8 cellular contexts compared by ENCODE assay signal in genomic region chr2:143284087-143284675, GRCh38.
DNase-seq lines count a peak whose midpoint lies in the region; ATAC-seq and TF ChIP-seq lines count a peak whose summit lies in the region.

No MANE protein-coding gene starts in this region.

- TF ChIP-seq CTCF in LNCaP clone FGC (IDR thresholded peaks at IDR 0.05; ENCODE audit: control insufficient read depth, extremely low read depth, insufficient read depth) = peak; percentile 84

- DNase-seq in activated CD4-positive, CD25-positive, alpha-beta regulatory T cell (lab: John Stamatoyannopoulos, UW) = no peak
- DNase-seq in LNCaP clone FGC (ENCODE audit: low read depth) (no peak), globus pallidus (ENCODE audit: low spot score) (peak; percentile 24), posterior cingulate gyrus (no peak)
- peak; percentile 28 to 30 for DNase-seq in activated CD4-positive, alpha-beta T cell treated with anti-CD3 and anti-CD28 coated beads for 4 hours
- no peak for DNase-seq in stimulated activated naive CD8-positive, alpha-beta T cell treated with anti-CD3 and anti-CD28 coated beads, Interleukin-15, Interleukin-2, amounts not matched to agents 100 U/mL and 50 U/mL, for 24 hours

- intact Hi-C loops in posterior cingulate gyrus (cut with DNase I) = no loop called here

- no peak overlapping the region for H3K4me3 ChIP-seq in LNCaP clone FGC (ENCODE audit: low read depth, low read length)

- ATAC-seq in activated CD4-positive, CD25-positive, alpha-beta regulatory T cell treated with anti-CD3 and anti-CD28 coated beads, Interleukin-2, amount 50 U/mL, for 24 hours = peak; percentile 53 to 56
- peak; percentile 86 for ATAC-seq in GM21360 (IDR thresholded peaks at IDR 0.05; ENCODE audit: unreplicated experiment)
- peak; percentile 78 for ATAC-seq in stimulated activated naive CD8-positive, alpha-beta T cell treated with anti-CD3 and anti-CD28 coated beads, Interleukin-15, Interleukin-2, amounts not matched to agents 100 U/mL and 50 U/mL, for 24 hours

Comparison
In these comparisons a context has a peak if more than half of its experiments do, and no peak if none do; other contexts are left out.
1. DNase-seq: peak in activated CD4-positive, alpha-beta T cell treated with anti-CD3 and anti-CD28 coated beads for 4 hours (2 of 2) and globus pallidus (single experiment); none in activated CD4-positive, CD25-positive, alpha-beta regulatory T cell (0 of 4), LNCaP clone FGC (single experiment), stimulated activated naive CD8-positive, alpha-beta T cell treated with anti-CD3 and anti-CD28 coated beads, Interleukin-15, Interleukin-2, amounts not matched to agents 100 U/mL and 50 U/mL, for 24 hours (single experiment) and posterior cingulate gyrus (0 of 10).
2. Peak in every context shown above with its lines, with median percentiles within 50 percentile points of each other: ATAC-seq.